ENCODE assay signal across 27 cellular contexts in the genomic region with DNA sequence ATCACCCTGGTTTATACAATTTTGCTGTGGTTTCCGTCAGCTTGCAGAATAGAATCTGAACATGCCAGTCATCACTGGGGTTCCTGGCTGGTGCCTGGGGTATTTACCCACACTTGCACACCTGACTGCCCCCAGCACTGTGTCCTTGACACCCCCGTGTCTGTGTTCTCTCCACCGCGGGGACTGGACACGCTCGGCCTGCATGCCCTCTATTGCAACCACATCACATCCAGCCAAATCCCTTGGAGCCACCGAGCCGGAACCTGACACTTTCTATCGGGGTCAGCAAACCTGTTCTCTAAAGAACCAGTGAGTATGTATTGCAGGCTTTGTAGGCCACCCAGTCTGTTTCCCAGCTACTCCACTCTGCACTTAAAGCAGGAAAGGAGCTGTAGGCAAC.
"Had no signal": no experiment of that assay in that cellular context is flagged by ENCODE, and none has a peak within 500 bp of the region (broad histone marks: within the 10 kb centered on the region; RNA-seq: fewer than 3 reads in every experiment).

No MANE protein-coding gene starts in this region.

- H3K4me1 ChIP-seq: foreskin keratinocyte, left lung, testis had no signal

- H3K27ac ChIP-seq: brain microvascular endothelial cell, coronary artery, foreskin keratinocyte, left lung, lower lobe of right lung, skin epidermis, testis had no signal

- DNase-seq: activated B cell treated with CpG ODN at 0.5 μM for 24 hours; activated CD4-positive, alpha-beta T cell treated with anti-CD3 and anti-CD28 coated beads, Interleukin-2, amount 50 U/mL, for 1 hour; activated CD8-positive, alpha-beta T cell treated with anti-CD3 and anti-CD28 coated beads for 36 hours; activated gamma-delta T cell treated with Interleukin-2 at 50 U/mL for 16 hours; activated naive CD4-positive, alpha-beta T cell treated with anti-CD3 and anti-CD28 coated beads, Interleukin-2, amount 50 U/mL, for 16 hours; activated T-cell treated with anti-CD3 and anti-CD28 coated beads, Interleukin-2, amount 50 U/mL, for 4 hours; amniotic stem cell; brain microvascular endothelial cell; effector memory CD8-positive, alpha-beta T cell; foreskin keratinocyte; islet precursor cell; left lung; lower lobe of right lung; mesenchymal stem cell; naive thymus-derived CD8-positive, alpha-beta T cell; posterior cingulate gyrus; stimulated activated CD4-positive, alpha-beta T cell treated with anti-CD3 and anti-CD28 coated beads, Interleukin-12 subunit alpha, Interleukin-12 subunit beta, amount 100 ng/mL, for 4 hours; stimulated activated CD4-positive, alpha-beta T cell treated with anti-CD3 and anti-CD28 coated beads, Interleukin-4, amount 100 ng/mL, for 1 hour; stimulated activated naive CD8-positive, alpha-beta T cell treated with anti-CD3 and anti-CD28 coated beads, Interleukin-15, Interleukin-2, amounts not matched to agents 100 U/mL and 50 U/mL, for 24 hours; T-helper 1 cell; testis; trophoblast cell had no signal

- H3K36me3 ChIP-seq: brain microvascular endothelial cell, left lung, lower lobe of right lung had no signal

- ATAC-seq: activated CD8-positive, alpha-beta T cell treated with anti-CD3 and anti-CD28 coated beads for 36 hours; activated T-cell treated with anti-CD3 and anti-CD28 coated beads, Interleukin-2, amount 50 U/mL, for 4 hours; activated T-helper 17 cell treated with anti-CD3 and anti-CD28 coated beads, Interleukin-2, amount 50 U/mL, for 72 hours; effector memory CD8-positive, alpha-beta T cell; esophagus mucosa; foreskin keratinocyte; left lung; naive thymus-derived CD8-positive, alpha-beta T cell; sciatic nerve; stimulated activated naive CD8-positive, alpha-beta T cell treated with anti-CD3 and anti-CD28 coated beads, Interleukin-15, Interleukin-2, amounts not matched to agents 100 U/mL and 50 U/mL, for 24 hours had no signal

- H3K4me3 ChIP-seq: coronary artery, left lung, lower lobe of right lung, skin epidermis, testis had no signal

- H3K27me3 ChIP-seq: brain microvascular endothelial cell, foreskin keratinocyte, left lung, testis had no signal

- H3K9me3 ChIP-seq: left lung, lower lobe of right lung, testis had no signal
